In genomic region chr15:40002295-40002694, GRCh38 we compare ENCODE assay signal across 16 cellular contexts. TPM values are rescaled to one million over a fixed set of nuclear protein-coding genes. Genes with fewer than 3 reads are reported as not detected.
A peak's percentile ranks its signal among the peaks of the same experiment; 100 is the strongest.
DNase-seq lines count a peak whose midpoint lies in the region; ATAC-seq and TF ChIP-seq lines count a peak whose summit lies in the region.
"Had no signal": no experiment of that assay in that cellular context is flagged by ENCODE, and none has a peak within 500 bp of the region (broad histone marks: within the 10 kb centered on the region; RNA-seq: fewer than 3 reads in every experiment).

No MANE protein-coding gene starts in this region.

- H4K20me1 ChIP-seq in mammary epithelial cell (ENCODE audit: insufficient read depth, low read length) = no peaks in the 10 kb centered on the region

- H3K9ac ChIP-seq in mammary epithelial cell (ENCODE audit: insufficient read depth, low read length) = no peak overlapping the region

- peaks cover 54% of the 10 kb centered on the region for H3K36me3 ChIP-seq in mammary epithelial cell (ENCODE audit: insufficient read depth, low read length)
- H3K36me3 ChIP-seq: ovary had no signal

- dilution Hi-C loops in mammary epithelial cell (cut with HindIII; ENCODE audit: low sequenced_read_pairs) = no loop called here

- intact Hi-C loops in mammary epithelial cell (cut with micrococcal nuclease) = loop anchor here (10.0 kb wide), 1 partner anchor 217 kb away; the partner anchor contains the start of gene FSIP1

- ATAC-seq in GM18511 (IDR thresholded peaks at IDR 0.05; ENCODE audit: unreplicated experiment) = no peak

- CTCF ChIA-PET in AG04450 (lab: Charles Lee) (interaction anchor here (1.1 kb wide), 1 partner anchor 218 kb away, joined by 4 read pairs; no protein-coding TSS in a partner anchor), mammary epithelial cell (lab: Charles Lee; ENCODE audit: low non-redundant PET) (interaction anchor here (0.5 kb wide), 1 partner anchor 273 kb away, joined by 3 read pairs; no protein-coding TSS in a partner anchor)

- BruUV-seq in mammary epithelial cell (replicated peaks; lab: Mats Ljungman, UMichigan) = no TSS peak

- WGBS in mammary epithelial cell (ENCODE audit: low coverage, missing lambda C conversion rate) = 100% methylated on average over 2 of the region's 2 CpGs

- H3K27ac ChIP-seq in AG04450 (ENCODE audit: low read depth, low read length) (no peak overlapping the region), mammary epithelial cell (ENCODE audit: insufficient read depth, low read depth, low read length) (peak overlapping the region; percentile 15)
- H3K27ac ChIP-seq: esophagus squamous epithelium, ovary, suprapubic skin, WERI-Rb-1 had no signal

- TF ChIP-seq CTCF in AG04450 (IDR thresholded peaks at IDR 0.05; ENCODE audit: low read depth, low read length) = no peak
- no peak for TF ChIP-seq CTCF in mammary epithelial cell (conservative IDR thresholded peaks at IDR 0.05 in 1 of 2, IDR thresholded peaks at IDR 0.05 in 1 of 2; ENCODE audit: extremely low read depth in 1 of 2, insufficient read depth in 1 of 2, low read depth in 1 of 2, low read length in 2 of 2)

- peaks cover 3% of the 10 kb centered on the region for H3K79me2 ChIP-seq in mammary epithelial cell (ENCODE audit: insufficient read depth, low read length)

- H3K9me3 ChIP-seq in AG04450 (ENCODE audit: control insufficient read depth, insufficient read depth, low read length) (no peaks in the 10 kb centered on the region), mammary epithelial cell (replicated peaks; ENCODE audit: insufficient read depth, low read length) (no peaks in the 10 kb centered on the region)
- H3K9me3 ChIP-seq: esophagus squamous epithelium, ovary, suprapubic skin had no signal

- peak; percentile 8 for DNase-seq in AG04450 (ENCODE audit: low read depth, low spot score)
- peak; percentile 35 for DNase-seq in HuH-7.5 (ENCODE audit: low spot score)
- DNase-seq in mammary epithelial cell = peak; percentile 28
- DNase-seq in kidney tubule cell (ENCODE audit: low spot score) = peak; percentile 31
- no peak for DNase-seq in midbrain (lab: John Stamatoyannopoulos, UW)
- no peak for DNase-seq in activated effector memory CD4-positive, alpha-beta T cell treated with anti-CD3 and anti-CD28 coated beads, Interleukin-2, amount 50 U/mL, for 16 hours
- no peak for DNase-seq in COR-L47 (lab: John Stamatoyannopoulos, UW)
- DNase-seq: activated CD8-positive, alpha-beta memory T cell treated with anti-CD3 and anti-CD28 coated beads, Interleukin-2, amount 50 U/mL, for 4 hours; DMS153; esophagus squamous epithelium; NCI-H1105 treated with DMSO at 0.1 percent for 48 hours; ovary; SW 1271; WERI-Rb-1 had no signal

- peaks cover 13% of the 10 kb centered on the region for H3K4me1 ChIP-seq in mammary epithelial cell (ENCODE audit: insufficient read depth, low read length)
- H3K4me1 ChIP-seq: esophagus squamous epithelium, suprapubic skin had no signal

- H3K4me2 ChIP-seq in mammary epithelial cell (ENCODE audit: insufficient read depth, low read depth, low read length) = peak overlapping the region; percentile 37

- in situ Hi-C loops in mammary epithelial cell (cut with MboI; ENCODE audit: low sequenced_read_pairs in 2 of 2) = no loop called here

- H3K4me3 ChIP-seq in AG04450 (ENCODE audit: low read depth, low read length) = no peak overlapping the region
- no peak overlapping the region for H3K4me3 ChIP-seq in mammary epithelial cell (replicated peaks in 1 of 3; ENCODE audit: insufficient read depth in 1 of 3, low read depth in 2 of 3, low read length in 3 of 3)
- H3K4me3 ChIP-seq: esophagus squamous epithelium, ovary, suprapubic skin had no signal

- H3K27me3 ChIP-seq in AG04450 (ENCODE audit: control insufficient read depth, insufficient read depth, low read length) (no peaks in the 10 kb centered on the region), mammary epithelial cell (ENCODE audit: insufficient read depth, low read length) (no peaks in the 10 kb centered on the region)
- H3K27me3 ChIP-seq: esophagus squamous epithelium, ovary, suprapubic skin had no signal

- no peak overlapping the region for H2AFZ ChIP-seq in mammary epithelial cell (ENCODE audit: low read depth, low read length)

- POLR2A ChIA-PET in AG04450 (lab: Yijun Ruan, JAX) = no interaction called here

RNA-seq across cellular contexts. Expression of gene SRP14, which starts 36.7 kb away (rescaled TPM):
- 426 and 559 TPM in 2 replicates for polyA plus RNA-seq in AG04450 (2011; rRNA removed)
- polyA minus RNA-seq in AG04450 (2011; rRNA and poly(A)+ RNA removed) = 124 and 136 TPM in 2 replicates
- total RNA-seq in mammary epithelial cell = 100 to 1,000 TPM in 1 of 2 donors, 10 to 100 TPM in 1; 85.7 to 148 TPM
- polyA plus RNA-seq in mammary epithelial cell = 231 TPM
- 50.4 TPM for polyA minus RNA-seq in mammary epithelial cell

Comparison
In these comparisons a context has a peak if more than half of its experiments do, and no peak if none do; other contexts are left out.
1. DNase-seq: peak in AG04450 (single experiment), HuH-7.5 (single experiment), mammary epithelial cell (single experiment) and kidney tubule cell (single experiment); none in midbrain (single experiment), activated effector memory CD4-positive, alpha-beta T cell treated with anti-CD3 and anti-CD28 coated beads, Interleukin-2, amount 50 U/mL, for 16 hours (single experiment) and COR-L47 (single experiment).